9 cellular contexts compared by ENCODE assay signal in the genomic region with DNA sequence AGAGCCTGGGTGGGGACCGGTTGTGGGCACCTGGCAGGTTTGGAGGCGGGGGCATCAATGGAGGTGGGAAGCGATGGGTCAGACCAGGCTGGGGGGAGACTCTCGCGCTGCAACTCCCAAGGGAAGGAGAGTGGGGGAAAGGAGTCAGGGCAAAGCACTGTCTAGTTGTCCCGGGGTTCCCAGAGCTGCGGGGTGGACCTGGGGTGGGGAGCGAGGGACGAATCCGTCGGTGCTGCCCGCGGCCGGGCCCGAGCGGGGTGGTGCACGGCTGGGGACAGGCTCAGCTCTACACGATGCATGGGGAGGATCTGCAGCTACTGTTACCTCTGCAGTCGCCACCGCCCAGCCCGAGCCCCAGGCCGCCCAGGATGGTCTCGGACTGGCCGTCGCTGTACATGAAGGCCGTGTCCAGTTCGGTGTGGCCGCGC. TPM values are rescaled to one million over a fixed set of nuclear protein-coding genes. Genes with fewer than 3 reads are reported as not detected.
DNase-seq lines count a peak whose midpoint lies in the region; ATAC-seq, FAIRE-seq and TF ChIP-seq lines count a peak whose summit lies in the region.
"Had no signal": no experiment of that assay in that cellular context is flagged by ENCODE, and none has a peak within 500 bp of the region (broad histone marks: within the 10 kb centered on the region; RNA-seq: fewer than 3 reads in every experiment).

No MANE protein-coding gene starts in this region.

- DNase-seq in activated CD8-positive, alpha-beta memory T cell treated with anti-CD3 and anti-CD28 coated beads, Interleukin-2, amount 10 ng/mL, durations not matched to agents 7 days and 5 days = no peak
- no peak for DNase-seq in activated CD8-positive, alpha-beta memory T cell treated with anti-CD3 and anti-CD28 coated beads, Interleukin-2, amount 50 U/mL, for 48 hours
- DNase-seq in IMR-90 (no peak), astrocyte (ENCODE audit: low read depth) (no peak), islet precursor cell (peak; percentile 65)

- BruUV-seq in IMR-90 (replicated peaks; lab: Mats Ljungman, UMichigan) = no TSS peak

- H2AFZ ChIP-seq in IMR-90 (replicated peaks; ENCODE audit: low read length, poor library complexity) (peak overlapping the region; percentile 96), astrocyte (ENCODE audit: low read depth, low read length) (peak overlapping the region; percentile 97)

- peaks cover 42% of the 10 kb centered on the region for H3K79me2 ChIP-seq in astrocyte (ENCODE audit: insufficient read depth, low read length)

- no peak overlapping the region for H2BK20ac ChIP-seq in IMR-90 (ENCODE audit: low read depth, low read length)

- no peak overlapping the region; the same call in 1 of the 2 replicates for H3K18ac ChIP-seq in IMR-90 (ENCODE audit: low read depth, low read length)

- H3K36me3 ChIP-seq in IMR-90 (ENCODE audit: control insufficient read depth, insufficient read depth, low read length) (peaks cover 20% of the 10 kb centered on the region), astrocyte (ENCODE audit: insufficient read depth, low read length) (peaks cover 6% of the 10 kb centered on the region)

- no peaks in the 10 kb centered on the region for H3K9me3 Mint-ChIP-seq in activated CD8-positive, alpha-beta memory T cell treated with anti-CD3 and anti-CD28 coated beads, Interleukin-2, amount 10 ng/mL, durations not matched to agents 7 days and 5 days (ENCODE audit: low read depth)
- H3K9me3 Mint-ChIP-seq in astrocyte (ENCODE audit: unreplicated experiment) = no peaks in the 10 kb centered on the region
- no peaks in the 10 kb centered on the region for H3K9me3 Mint-ChIP-seq in stimulated activated naive CD8-positive, alpha-beta T cell treated with anti-CD3 and anti-CD28 coated beads, Interleukin-15, Interleukin-2, amounts not matched to agents 100 ng/mL and 50 ng/mL, for 24 hours

- CTCF ChIA-PET in activated CD8-positive, alpha-beta memory T cell treated with anti-CD3 and anti-CD28 coated beads, Interleukin-2, amount 10 ng/mL, durations not matched to agents 7 days and 5 days (lab: Charles Lee) = interaction anchor here (1.2 to 1.8 kb wide), 2 partner anchors 286 to 350 kb away, joined by 3 to 4 read pairs; a partner anchor contains a TSS
- CTCF ChIA-PET in IMR-90 (lab: Yijun Ruan, JAX) = no interaction called here

- peak overlapping the region; percentile 70 for H2BK5ac ChIP-seq in IMR-90 (ENCODE audit: low read depth, low read length, poor library complexity, severe bottlenecking)

- POLR2A ChIA-PET in IMR-90 (lab: Charles Lee; ENCODE audit: unreplicated experiment) = no interaction called here

- H3K9me3 ChIP-seq in IMR-90 (ENCODE audit: control insufficient read depth, insufficient read depth, low read length) (no peaks in the 10 kb centered on the region), astrocyte (ENCODE audit: insufficient read depth, low read depth, low read length) (no peaks in the 10 kb centered on the region)

- H3K9ac ChIP-seq in IMR-90 (ENCODE audit: low read depth, low read length) = peak overlapping the region; percentile 85
- H3K9ac ChIP-seq in astrocyte (ENCODE audit: low read length) = peak overlapping the region; percentile 90

- H3K27ac ChIP-seq in IMR-90 (ENCODE audit: insufficient read depth, low read length) (peak overlapping the region; percentile 79), astrocyte (ENCODE audit: low read depth, low read length) (peak overlapping the region; percentile 78)

- TF ChIP-seq CTCF in IMR-90 (conservative IDR thresholded peaks at IDR 0.05; ENCODE audit: low read depth, low read length) (no peak), astrocyte (IDR thresholded peaks at IDR 0.05; ENCODE audit: insufficient read depth, low read depth, low read length) (no peak)

- H2AK5ac ChIP-seq in IMR-90 (ENCODE audit: low read depth, low read length) = peak overlapping the region; percentile 56

- H3K56ac ChIP-seq in IMR-90 (ENCODE audit: extremely low read depth, insufficient read depth, low read length) = no peak overlapping the region

- H3K4me1 ChIP-seq in IMR-90 (ENCODE audit: control insufficient read depth, insufficient read depth, low read length) = peaks cover 27% of the 10 kb centered on the region
- peaks cover 38% of the 10 kb centered on the region for H3K4me1 ChIP-seq in astrocyte (ENCODE audit: insufficient read depth, low read length)

- in situ Hi-C loops in IMR-90 (cut with MboI; ENCODE audit: low sequenced_read_pairs) = no loop called here

- H3K9me1 ChIP-seq in IMR-90 (ENCODE audit: insufficient read depth, low read length) = peaks cover 38% of the 10 kb centered on the region

- peaks cover 21 to 74% of the 10 kb centered on the region in 2 experiments for H3K79me1 ChIP-seq in IMR-90 (ENCODE audit: low read depth in 1 of 2, low read length in 2 of 2)

- TF ChIP-seq RAD21 in IMR-90 (IDR thresholded peaks at IDR 0.05; ENCODE audit: low read length) = no peak

- H3K4me1 Mint-ChIP-seq in activated CD8-positive, alpha-beta memory T cell treated with anti-CD3 and anti-CD28 coated beads, Interleukin-2, amount 10 ng/mL, durations not matched to agents 7 days and 5 days = peaks cover 45% of the 10 kb centered on the region
- H3K4me1 Mint-ChIP-seq in astrocyte (ENCODE audit: low read depth, unreplicated experiment) = peaks cover 20% of the 10 kb centered on the region
- peaks cover 51% of the 10 kb centered on the region for H3K4me1 Mint-ChIP-seq in stimulated activated naive CD8-positive, alpha-beta T cell treated with anti-CD3 and anti-CD28 coated beads, Interleukin-15, Interleukin-2, amounts not matched to agents 100 ng/mL and 50 ng/mL, for 24 hours (ENCODE audit: low read depth)

- H2AK9ac ChIP-seq in IMR-90 (replicated peaks; ENCODE audit: low read depth, low read length, poor library complexity) = peak overlapping the region; percentile 90

- H2BK15ac ChIP-seq in IMR-90 (ENCODE audit: low read depth, low read length) = no peak overlapping the region

- no peak; the same call in 1 of the 2 replicates for TF ChIP-seq POLR2A in IMR-90 (IDR thresholded peaks at IDR 0.05; ENCODE audit: low read depth, low read length)

- 0% methylated on average over 23 of the region's 29 CpGs; no CpG with 5 or more reads in 1 of the 2 experiments for WGBS in IMR-90 (ENCODE audit: extremely low coverage in 2 of 2, insufficient read length in 1 of 2), 2 experiments

- H3K4me3 ChIP-seq in IMR-90 (ENCODE audit: insufficient read depth, low read depth, low read length) (peak overlapping the region; percentile 96), astrocyte (ENCODE audit: insufficient read depth, low read depth, low read length) (peak overlapping the region; percentile 71)

- ATAC-seq in activated CD8-positive, alpha-beta memory T cell treated with anti-CD3 and anti-CD28 coated beads, Interleukin-2, amount 10 ng/mL, durations not matched to agents 7 days and 5 days = peak; percentile 24
- ATAC-seq in IMR-90 (ENCODE audit: low read depth) (peak; percentile 27), GM21529 (IDR thresholded peaks at IDR 0.05; ENCODE audit: unreplicated experiment) (no peak), GM21447 (IDR thresholded peaks at IDR 0.05; ENCODE audit: unreplicated experiment) (no peak)

- H3K27me3 Mint-ChIP-seq in activated CD8-positive, alpha-beta memory T cell treated with anti-CD3 and anti-CD28 coated beads, Interleukin-2, amount 10 ng/mL, durations not matched to agents 7 days and 5 days = no peaks in the 10 kb centered on the region
- no peaks in the 10 kb centered on the region for H3K27me3 Mint-ChIP-seq in astrocyte (ENCODE audit: low read depth, unreplicated experiment)
- no peaks in the 10 kb centered on the region for H3K27me3 Mint-ChIP-seq in stimulated activated naive CD8-positive, alpha-beta T cell treated with anti-CD3 and anti-CD28 coated beads, Interleukin-15, Interleukin-2, amounts not matched to agents 100 ng/mL and 50 ng/mL, for 24 hours

- peak overlapping the region; percentile 11 for H3K23ac ChIP-seq in IMR-90 (ENCODE audit: low read depth, low read length)

- peaks cover 5% of the 10 kb centered on the region for H3K36me3 Mint-ChIP-seq in activated CD8-positive, alpha-beta memory T cell treated with anti-CD3 and anti-CD28 coated beads, Interleukin-2, amount 10 ng/mL, durations not matched to agents 7 days and 5 days
- peaks cover 14% of the 10 kb centered on the region for H3K36me3 Mint-ChIP-seq in astrocyte (ENCODE audit: low read depth, unreplicated experiment)
- peaks cover 6% of the 10 kb centered on the region for H3K36me3 Mint-ChIP-seq in stimulated activated naive CD8-positive, alpha-beta T cell treated with anti-CD3 and anti-CD28 coated beads, Interleukin-15, Interleukin-2, amounts not matched to agents 100 ng/mL and 50 ng/mL, for 24 hours (ENCODE audit: low read depth)

- peaks cover 30% of the 10 kb centered on the region for H4K20me1 ChIP-seq in IMR-90 (ENCODE audit: insufficient read depth, low read length)
- H4K20me1 ChIP-seq in astrocyte (ENCODE audit: insufficient read depth, low read length) = peaks cover 50% of the 10 kb centered on the region

- H3K14ac ChIP-seq in IMR-90 (replicated peaks; ENCODE audit: low read depth, low read length) = peak overlapping the region; percentile 67

- H3K27me3 ChIP-seq in IMR-90 (ENCODE audit: control insufficient read depth, insufficient read depth, low read length) (no peaks in the 10 kb centered on the region), astrocyte (ENCODE audit: insufficient read depth, low read length) (no peaks in the 10 kb centered on the region)

- dilution Hi-C loops in IMR-90 (cut with HindIII; ENCODE audit: low sequenced_read_pairs, unreplicated experiment) = no loop called here

- no peak overlapping the region for H2BK120ac ChIP-seq in IMR-90 (ENCODE audit: low read depth, low read length)

- intact Hi-C loops in IMR-90 (cut with micrococcal nuclease) = loop anchor here (5.0 kb wide), 1 partner anchor 59 kb away; a partner anchor contains a TSS

- H3K4me3 Mint-ChIP-seq in activated CD8-positive, alpha-beta memory T cell treated with anti-CD3 and anti-CD28 coated beads, Interleukin-2, amount 10 ng/mL, durations not matched to agents 7 days and 5 days = peak overlapping the region; percentile 78
- H3K4me3 Mint-ChIP-seq in astrocyte (ENCODE audit: unreplicated experiment) = peak overlapping the region; percentile 92
- H3K4me3 Mint-ChIP-seq in stimulated activated naive CD8-positive, alpha-beta T cell treated with anti-CD3 and anti-CD28 coated beads, Interleukin-15, Interleukin-2, amounts not matched to agents 100 ng/mL and 50 ng/mL, for 24 hours = peak overlapping the region; percentile 82

- H3K27ac Mint-ChIP-seq in activated CD8-positive, alpha-beta memory T cell treated with anti-CD3 and anti-CD28 coated beads, Interleukin-2, amount 10 ng/mL, durations not matched to agents 7 days and 5 days = peak overlapping the region; percentile 70
- H3K27ac Mint-ChIP-seq in astrocyte (ENCODE audit: unreplicated experiment) = peak overlapping the region; percentile 51
- peak overlapping the region; percentile 42 for H3K27ac Mint-ChIP-seq in stimulated activated naive CD8-positive, alpha-beta T cell treated with anti-CD3 and anti-CD28 coated beads, Interleukin-15, Interleukin-2, amounts not matched to agents 100 ng/mL and 50 ng/mL, for 24 hours

- H4K91ac ChIP-seq in IMR-90 (ENCODE audit: insufficient read depth, low read depth, low read length) = no peak overlapping the region

- H3K4ac ChIP-seq in IMR-90 (ENCODE audit: low read depth, low read length) = peak overlapping the region; percentile 43; the same call in 1 of the 2 replicates

- peak overlapping the region; percentile 34 to 64; a peak in 2 of 4 replicates for H4K8ac ChIP-seq in IMR-90 (ENCODE audit: low read depth in 2 of 2, low read length in 2 of 2)

- H4K5ac ChIP-seq in IMR-90 (ENCODE audit: low read depth, low read length) = no peak overlapping the region

- peak overlapping the region; percentile 98 for H3K4me2 ChIP-seq in IMR-90 (ENCODE audit: low read depth, low read length)
- peak overlapping the region; percentile 98 for H3K4me2 ChIP-seq in astrocyte (ENCODE audit: low read length)

- FAIRE-seq in astrocyte (lab: Jason Lieb, UNC) = no peak
- FAIRE-seq: colon had no signal

RNA-seq across cellular contexts. Expression of a gene that starts 0.4 kb away (rescaled TPM):
- 10 to 100 TPM; 47.4 to 48.0 TPM for total RNA-seq in activated CD8-positive, alpha-beta memory T cell treated with anti-CD3 and anti-CD28 coated beads, Interleukin-2, amount 10 ng/mL, durations not matched to agents 7 days and 5 days
- total RNA-seq in IMR-90 (2012; rRNA removed) (50.5 and 60.2 TPM in 2 replicates), astrocyte (30.3 and 33.9 TPM in 2 replicates)
- polyA plus RNA-seq in IMR-90 (2012; rRNA removed) = 55.8 and 70.8 TPM in 2 replicates
- polyA plus RNA-seq in IMR-90 (2012; cell fraction: cytosol; rRNA removed) = 67.7 and 109 TPM in 2 replicates
- 26.6 and 48.2 TPM in 2 replicates for polyA plus RNA-seq in IMR-90 (2012; cell fraction: nucleus; rRNA removed; ENCODE audit: low replicate concordance)

RNA-seq across cellular contexts. Expression of a gene that starts 0.6 kb away (rescaled TPM):
- 1 to 10 TPM; 8.0 to 8.6 TPM for total RNA-seq in activated CD8-positive, alpha-beta memory T cell treated with anti-CD3 and anti-CD28 coated beads, Interleukin-2, amount 10 ng/mL, durations not matched to agents 7 days and 5 days
- total RNA-seq in IMR-90 (2012; rRNA removed) = 6.8 and 7.5 TPM in 2 replicates
- polyA plus RNA-seq in IMR-90 (2012; rRNA removed) = 18.9 and 22.3 TPM in 2 replicates
- 14.6 and 25.7 TPM in 2 replicates for polyA plus RNA-seq in IMR-90 (2012; cell fraction: cytosol; rRNA removed)
- 15.3 and 31.2 TPM in 2 replicates for polyA plus RNA-seq in IMR-90 (2012; cell fraction: nucleus; rRNA removed; ENCODE audit: low replicate concordance)
- 17.4 and 21.5 TPM in 2 replicates for total RNA-seq in astrocyte

RNA-seq across cellular contexts. Expression of a gene that starts 22.9 kb away (rescaled TPM):
- total RNA-seq in activated CD8-positive, alpha-beta memory T cell treated with anti-CD3 and anti-CD28 coated beads, Interleukin-2, amount 10 ng/mL, durations not matched to agents 7 days and 5 days = under 1 TPM; 0.33 to 0.93 TPM
- under 0.01 and 0.18 TPM in 2 replicates for total RNA-seq in IMR-90 (2012; rRNA removed)
- 0.62 and 0.66 TPM in 2 replicates for polyA plus RNA-seq in IMR-90 (2012; rRNA removed)
- 0.11 and 0.36 TPM in 2 replicates for polyA plus RNA-seq in IMR-90 (2012; cell fraction: cytosol; rRNA removed)
- polyA plus RNA-seq in IMR-90 (2012; cell fraction: nucleus; rRNA removed; ENCODE audit: low replicate concordance) = 5.2 and 12.1 TPM in 2 replicates
- total RNA-seq in astrocyte = 0.20 and 0.55 TPM in 2 replicates

RNA-seq across cellular contexts. Expression of a gene that starts 59.9 kb away (rescaled TPM):
- 10 to 100 TPM; 36.2 to 59.3 TPM for total RNA-seq in activated CD8-positive, alpha-beta memory T cell treated with anti-CD3 and anti-CD28 coated beads, Interleukin-2, amount 10 ng/mL, durations not matched to agents 7 days and 5 days
- total RNA-seq in IMR-90 (2012; rRNA removed) (58.0 and 58.1 TPM in 2 replicates), astrocyte (37.9 and 41.0 TPM in 2 replicates)
- polyA plus RNA-seq in IMR-90 (2012; rRNA removed) = 48.0 and 48.7 TPM in 2 replicates
- polyA plus RNA-seq in IMR-90 (2012; cell fraction: cytosol; rRNA removed) = 26.7 and 39.2 TPM in 2 replicates
- polyA plus RNA-seq in IMR-90 (2012; cell fraction: nucleus; rRNA removed; ENCODE audit: low replicate concordance) = 25.3 and 25.6 TPM in 2 replicates

Comparison
In these comparisons a context has a peak if more than half of its experiments do, and no peak if none do; other contexts are left out.
1. ATAC-seq: peak in activated CD8-positive, alpha-beta memory T cell treated with anti-CD3 and anti-CD28 coated beads, Interleukin-2, amount 10 ng/mL, durations not matched to agents 7 days and 5 days (single experiment) and IMR-90 (single experiment); none in GM21529 (single experiment) and GM21447 (single experiment).
2. Peak in every context shown above with its lines, with median percentiles within 50 percentile points of each other: H3K27ac Mint-ChIP-seq and H3K4me3 Mint-ChIP-seq.